8 cellular contexts compared by ENCODE assay signal in genomic region chr13:19863323-19864017, GRCh38. TPM values are rescaled to one million over a fixed set of nuclear protein-coding genes. Genes with fewer than 3 reads are reported as not detected.
DNase-seq lines count a peak whose midpoint lies in the region; ATAC-seq and TF ChIP-seq lines count a peak whose summit lies in the region.

Gene ZMYM5, minus strand, starts transcription at chr13:19863649. Its CDS starts 11,469 bp downstream, at chr13:19852180.

- no peaks in the 10 kb centered on the region for H3K9me3 Mint-ChIP-seq in T-cell

- H3K4me1 Mint-ChIP-seq in T-cell = peaks cover 30 to 42% (median 39%) of the 10 kb centered on the region in 3 donors

- H3K36me3 ChIP-seq in adrenal gland (replicated peaks in 1 of 2) = no peaks in the 10 kb centered on the region
- peaks cover 0 to 13% (median 4%) of the 10 kb centered on the region in 9 donors for H3K36me3 ChIP-seq in heart left ventricle
- peaks cover 0 to 3% (median 0%) of the 10 kb centered on the region in 4 donors for H3K36me3 ChIP-seq in upper lobe of left lung

- peak within 1 kb of the TSS; percentile 87 for H3K4me3 ChIP-seq in GM12875 (ENCODE audit: low read depth, low read length)
- peak within 1 kb of the TSS; percentile 76 to 98 (median 86) for H3K4me3 ChIP-seq in adrenal gland
- peak within 1 kb of the TSS; percentile 73 to 97 (median 88) for H3K4me3 ChIP-seq in heart left ventricle
- peak within 1 kb of the TSS; percentile 53 to 90 (median 76) for H3K4me3 ChIP-seq in upper lobe of left lung

- TF ChIP-seq CTCF in GM12875 (IDR thresholded peaks at IDR 0.05; ENCODE audit: borderline replicate concordance, insufficient read depth, low read depth, low read length) (no peak), adrenal gland (IDR thresholded peaks at IDR 0.05) (peak in 1 of 6 experiments; percentile 3), heart left ventricle (IDR thresholded peaks at IDR 0.05) (no peak), upper lobe of left lung (IDR thresholded peaks at IDR 0.05) (peak in 4 of 6 experiments; percentile 28 to 57 (median 50))

- DNase-seq in NCI-H1436 treated with DMSO at 0.1 percent for 48 hours (lab: John Stamatoyannopoulos, UW) = peak; percentile 61
- peak; percentile 85 to 97 (median 91) for DNase-seq in T-cell
- DNase-seq in adrenal gland = peak; percentile 98 to 99 (median 99)
- peak; percentile 99 to 100 (median 100) for DNase-seq in heart left ventricle
- DNase-seq in posterior cingulate gyrus = peak; percentile 98 to 100 (median 99)
- DNase-seq in upper lobe of left lung = peak; percentile 99 to 100

- CTCF ChIA-PET in T-cell (lab: Charles Lee) = interaction anchor here in 1 of 2 donors (1.1 to 1.7 kb wide), 3 partner anchors 80 to 257 kb away, joined by 3 to 5 read pairs (median 5); partner anchors contain the start of gene PSPC1

- POLR2A ChIA-PET in T-cell (lab: Charles Lee) = interaction anchor here in 1 of 2 donors (0.6 to 1.7 kb wide), 4 partner anchors 11 to 154 kb away, joined by 5 to 18 read pairs (median 7); no protein-coding TSS in a partner anchor

- TF ChIP-seq EP300 in upper lobe of left lung (IDR thresholded peaks at IDR 0.05) = no peak

- peak within 1 kb of the TSS; percentile 95 to 98 (median 98) for H3K4me3 Mint-ChIP-seq in T-cell

- ATAC-seq in HG02798 (IDR thresholded peaks at IDR 0.05; ENCODE audit: poor library complexity, unreplicated experiment) (peak; percentile 90), T-cell (replicated peaks in 1 of 4) (peak; percentile 84 to 88 (median 86)), heart left ventricle (peak; percentile 96 to 99 (median 98)), upper lobe of left lung (ENCODE audit: low FRiP score in 2 of 2) (peak; percentile 97 to 100)

- H3K27ac ChIP-seq in adrenal gland (peak within 1 kb of the TSS; percentile 95 to 99 (median 98)), heart left ventricle (peak within 1 kb of the TSS; percentile 89 to 100 (median 98)), upper lobe of left lung (peak within 1 kb of the TSS; percentile 97 to 100 (median 98))

- WGBS in adrenal gland, 4 donors = 0% methylated on average over 22 to 77 of the region's 77 CpGs; no CpG with 5 or more reads in 1 of the 4 donors
- 0% methylated on average over 40 to 77 of the region's 77 CpGs for WGBS in heart left ventricle, 4 donors
- WGBS in upper lobe of left lung, 2 donors = 0% methylated on average over 30 of the region's 77 CpGs; no CpG with 5 or more reads in 1 of the 2 donors

- H3K36me3 Mint-ChIP-seq in T-cell = peaks cover 7% of the 10 kb centered on the region

- TF ChIP-seq POLR2A in adrenal gland (IDR thresholded peaks at IDR 0.05) (peak; percentile 88 to 99), heart left ventricle (IDR thresholded peaks at IDR 0.05) (peak in 1 of 2 donors; percentile 91), upper lobe of left lung (IDR thresholded peaks at IDR 0.05) (peak; percentile 83 to 97 (median 92))

- no peaks in the 10 kb centered on the region for H3K9me3 ChIP-seq in adrenal gland (replicated peaks in 1 of 3)
- H3K9me3 ChIP-seq in heart left ventricle = no peaks in the 10 kb centered on the region
- H3K9me3 ChIP-seq in upper lobe of left lung = no peaks in the 10 kb centered on the region

- no peaks in the 10 kb centered on the region for H3K27me3 ChIP-seq in adrenal gland
- no peaks in the 10 kb centered on the region for H3K27me3 ChIP-seq in heart left ventricle
- no peaks in the 10 kb centered on the region for H3K27me3 ChIP-seq in upper lobe of left lung

- H3K27ac Mint-ChIP-seq in T-cell = peak within 1 kb of the TSS; percentile 95 to 98

- H3K4me1 ChIP-seq in adrenal gland (replicated peaks in 1 of 2) (peaks cover 19 to 20% of the 10 kb centered on the region in 2 donors), heart left ventricle (peaks cover 0 to 33% (median 20%) of the 10 kb centered on the region in 12 donors), upper lobe of left lung (peaks cover 18 to 28% (median 25%) of the 10 kb centered on the region in 4 donors)

- H3K27me3 Mint-ChIP-seq in T-cell = no peaks in the 10 kb centered on the region

- intact Hi-C loops in adrenal gland (cut with DNase I) (loop anchor here in 1 of 2 donors (5.0 kb wide), 1 partner anchor 81 kb away; the partner anchor contains the start of gene PSPC1), heart left ventricle (cut with DNase I) (loop anchor here in 8 of 10 donors (1.0 to 10.0 kb wide), 9 partner anchors 81 to 231 kb away; partner anchors contain the start of genes PSPC1 (in 7 of the 8), MPHOSPH8 (in 6 of the 8) and ZMYM2 (in 6 of the 8)), posterior cingulate gyrus (cut with DNase I) (loop anchor here (2.0 kb wide), 3 partner anchors 81 to 231 kb away; partner anchors contain the start of genes MPHOSPH8, PSPC1 and ZMYM2)

RNA-seq across cellular contexts. Expression of gene ZMYM5, which starts in this region (rescaled TPM):
- total RNA-seq in T-cell (10 to 100 TPM; 19.2 to 30.9 (median 23.0) TPM), adrenal gland (10 to 100 TPM in 6 of 8 donors, 1 to 10 TPM in 2; 6.9 to 15.2 (median 12.3) TPM), heart left ventricle (10 to 100 TPM in 1 of 9 donors, 1 to 10 TPM in 8; 5.7 to 10.2 (median 7.5) TPM), upper lobe of left lung (10 to 100 TPM in 3 of 6 donors, 1 to 10 TPM in 3; 6.5 to 23.0 (median 10.4) TPM)
- polyA plus RNA-seq in adrenal gland (10 to 100 TPM; 11.7 to 16.9 (median 13.6) TPM), heart left ventricle (1 to 10 TPM; 5.0 to 5.9 TPM)

Comparison
In these comparisons a context has a peak if more than half of its experiments do, and no peak if none do; other contexts are left out.
1. Peak in every context shown above with its lines: DNase-seq, ATAC-seq, H3K4me3 ChIP-seq and H3K27ac ChIP-seq.
2. CTCF ChIP-seq: peak in upper lobe of left lung (4 of 6); none in GM12875 (single experiment) and heart left ventricle (0 of 12).